32 cellular contexts compared by ENCODE assay signal in genomic region chr3:48422691-48423090, GRCh38. TPM values are rescaled to one million over a fixed set of nuclear protein-coding genes. Genes with fewer than 3 reads are reported as not detected.
DNase-seq lines count a peak whose midpoint lies in the region; ATAC-seq and TF ChIP-seq lines count a peak whose summit lies in the region.
"Had no signal": no experiment of that assay in that cellular context is flagged by ENCODE, and none has a peak within 500 bp of the region (broad histone marks: within the 10 kb centered on the region; RNA-seq: fewer than 3 reads in every experiment).

No MANE protein-coding gene starts in this region.

- H3K27ac ChIP-seq in mammary epithelial cell (ENCODE audit: insufficient read depth, low read depth, low read length) (no peak overlapping the region), muscle layer of colon (ENCODE audit: low read depth, low read length) (peak overlapping the region; percentile 22), substantia nigra (ENCODE audit: low read depth, low read length, poor library complexity, severe bottlenecking) (peak overlapping the region; percentile 98)
- H3K27ac ChIP-seq: gastrocnemius medialis, hepatocyte, psoas muscle, SJSA1 had no signal

- intact Hi-C loops in mammary epithelial cell (cut with micrococcal nuclease) = no loop called here

- H3K4me3 ChIP-seq in HFF-Myc (replicated peaks; ENCODE audit: low read depth, low read length) = no peak overlapping the region
- no peak overlapping the region for H3K4me3 ChIP-seq in mammary epithelial cell (replicated peaks in 1 of 3; ENCODE audit: insufficient read depth in 1 of 3, low read depth in 2 of 3, low read length in 3 of 3)
- H3K4me3 ChIP-seq in muscle layer of colon (ENCODE audit: low read depth in 1 of 2, low read length in 2 of 2) = no peak overlapping the region
- H3K4me3 ChIP-seq: gastrocnemius medialis, GM23338, hepatocyte, psoas muscle, SJSA1 had no signal

- H3K36me3 ChIP-seq in mammary epithelial cell (ENCODE audit: insufficient read depth, low read length) (peaks cover 6% of the 10 kb centered on the region), muscle layer of colon (ENCODE audit: insufficient read depth, low read length) (peaks cover 36% of the 10 kb centered on the region)
- H3K36me3 ChIP-seq: gastrocnemius medialis, SJSA1 had no signal

- no peaks in the 10 kb centered on the region for H3K4me1 Mint-ChIP-seq in activated T-helper 17 cell treated with anti-CD3 and anti-CD28 coated beads, Interleukin-2, amount 50 U/mL, for 72 hours
- H3K4me1 Mint-ChIP-seq: activated CD4-positive, alpha-beta T cell treated with anti-CD3 and anti-CD28 coated beads for 36 hours had no signal

- 100% methylated on average over 2 of the region's 8 CpGs for WGBS in mammary epithelial cell (ENCODE audit: low coverage, missing lambda C conversion rate)

- in situ Hi-C loops in mammary epithelial cell (cut with MboI; ENCODE audit: low sequenced_read_pairs in 2 of 2) = no loop called here

- no peaks in the 10 kb centered on the region for H3K27me3 Mint-ChIP-seq in activated T-helper 17 cell treated with anti-CD3 and anti-CD28 coated beads, Interleukin-2, amount 50 U/mL, for 72 hours
- H3K27me3 Mint-ChIP-seq: activated CD4-positive, alpha-beta T cell treated with anti-CD3 and anti-CD28 coated beads for 36 hours had no signal

- H3K36me3 Mint-ChIP-seq in activated T-helper 17 cell treated with anti-CD3 and anti-CD28 coated beads, Interleukin-2, amount 50 U/mL, for 72 hours (ENCODE audit: low read depth) = no peaks in the 10 kb centered on the region
- H3K36me3 Mint-ChIP-seq: activated naive CD4-positive, alpha-beta T cell treated with anti-CD3 and anti-CD28 coated beads, Interleukin-2, amount 50 U/mL, for 72 hours; CD8-positive, alpha-beta T cell had no signal

- H3K4me2 ChIP-seq in mammary epithelial cell (ENCODE audit: insufficient read depth, low read depth, low read length) = peak overlapping the region; percentile 4
- H3K4me2 ChIP-seq: GM23338, hepatocyte had no signal

- CTCF ChIA-PET in mammary epithelial cell (lab: Charles Lee; ENCODE audit: low non-redundant PET) = interaction anchor here (0.7 kb wide), 2 partner anchors 14 to 17 kb away, joined by 3 to 5 read pairs; partner anchors contain the start of genes CCDC51 and TMA7

- H4K20me1 ChIP-seq in mammary epithelial cell (ENCODE audit: insufficient read depth, low read length) = peaks cover 2% of the 10 kb centered on the region

- no TSS peak for BruUV-seq in mammary epithelial cell (replicated peaks; lab: Mats Ljungman, UMichigan)

- TF ChIP-seq CTCF in HFF-Myc (IDR thresholded peaks at IDR 0.05; ENCODE audit: low read depth, low read length, missing control alignments) (peak; percentile 0), mammary epithelial cell (conservative IDR thresholded peaks at IDR 0.05 in 1 of 2, IDR thresholded peaks at IDR 0.05 in 1 of 2; ENCODE audit: extremely low read depth in 1 of 2, insufficient read depth in 1 of 2, low read depth in 1 of 2, low read length in 2 of 2) (no peak)

- peaks cover 58% of the 10 kb centered on the region for H3K4me1 ChIP-seq in mammary epithelial cell (ENCODE audit: insufficient read depth, low read length)
- H3K4me1 ChIP-seq in muscle layer of colon (ENCODE audit: insufficient read depth, low read length) = peaks cover 49% of the 10 kb centered on the region
- H3K4me1 ChIP-seq: psoas muscle, SJSA1 had no signal

- H3K9me3 ChIP-seq in mammary epithelial cell (replicated peaks; ENCODE audit: insufficient read depth, low read length) (no peaks in the 10 kb centered on the region), muscle layer of colon (ENCODE audit: low read length) (no peaks in the 10 kb centered on the region)
- H3K9me3 ChIP-seq: gastrocnemius medialis, psoas muscle, SJSA1 had no signal

- H3K79me2 ChIP-seq in mammary epithelial cell (ENCODE audit: insufficient read depth, low read length) = peaks cover 100% of the 10 kb centered on the region

- H3K9ac ChIP-seq in mammary epithelial cell (ENCODE audit: insufficient read depth, low read length) (no peak overlapping the region), muscle layer of colon (ENCODE audit: low read length) (no peak overlapping the region)

- H2AFZ ChIP-seq in mammary epithelial cell (ENCODE audit: low read depth, low read length) = no peak overlapping the region
- H2AFZ ChIP-seq: GM23338, hepatocyte had no signal

- no peaks in the 10 kb centered on the region for H3K9me3 Mint-ChIP-seq in activated T-helper 17 cell treated with anti-CD3 and anti-CD28 coated beads, Interleukin-2, amount 50 U/mL, for 72 hours
- H3K9me3 Mint-ChIP-seq: activated naive CD4-positive, alpha-beta T cell treated with anti-CD3 and anti-CD28 coated beads, Interleukin-2, amount 50 U/mL, for 72 hours; CD8-positive, alpha-beta T cell; dendritic cell treated with granulocyte-macrophage colony-stimulating factor and Interleukin-4, amounts not matched to agents 40 ng/mL and 50 ng/mL, for 4 days; HFFc6 had no signal

- ATAC-seq in HG03139 (IDR thresholded peaks at IDR 0.05; ENCODE audit: unreplicated experiment) = no peak
- ATAC-seq in activated T-helper 17 cell treated with anti-CD3 and anti-CD28 coated beads, Interleukin-2, amount 50 U/mL, for 72 hours (replicated peaks) = no peak
- ATAC-seq: activated CD4-positive, alpha-beta T cell treated with anti-CD3 and anti-CD28 coated beads for 36 hours; CD8-positive, alpha-beta T cell; gastrocnemius medialis had no signal

- DNase-seq in HFF-Myc (ENCODE audit: extremely low read depth, low read depth) (no peak), mammary epithelial cell (no peak), substantia nigra (lab: John Stamatoyannopoulos, UW) (no peak)
- no peak for DNase-seq in activated CD4-positive, alpha-beta T cell treated with anti-CD3 and anti-CD28 coated beads, Interleukin-2, amount 50 U/mL, for 4 hours
- DNase-seq: activated CD4-positive, alpha-beta T cell treated with anti-CD3 and anti-CD28 coated beads for 36 hours; activated CD8-positive, alpha-beta T cell treated with anti-CD3 and anti-CD28 coated beads, Interleukin-2, amount 10 ng/mL, durations not matched to agents 7 days and 5 days; activated effector memory CD4-positive, alpha-beta T cell treated with Interleukin-2 at 50 U/mL for 16 hours; aorta; CD8-positive, alpha-beta T cell; gastrocnemius medialis; HFFc6; mesenchymal stem cell; NCI-H1048; NCI-H1694 treated with DMSO at 0.1 percent for 48 hours; NCI-H2171; psoas muscle; stimulated activated CD4-positive, alpha-beta T cell treated with anti-CD3 and anti-CD28 coated beads, Interleukin-4, amount 100 ng/mL, for 24 hours; T-helper 9 cell had no signal

- dilution Hi-C loops in mammary epithelial cell (cut with HindIII; ENCODE audit: low sequenced_read_pairs) = no loop called here

- H3K27me3 ChIP-seq in mammary epithelial cell (ENCODE audit: insufficient read depth, low read length) (no peaks in the 10 kb centered on the region), muscle layer of colon (ENCODE audit: control insufficient read depth in 1 of 2, insufficient read depth in 2 of 2, low read length in 2 of 2) (no peaks in the 10 kb centered on the region)
- H3K27me3 ChIP-seq: gastrocnemius medialis, hepatocyte, SJSA1 had no signal

- no peak overlapping the region for H3K4me3 Mint-ChIP-seq in activated T-helper 17 cell treated with anti-CD3 and anti-CD28 coated beads, Interleukin-2, amount 50 U/mL, for 72 hours
- H3K4me3 Mint-ChIP-seq: activated CD4-positive, alpha-beta T cell treated with anti-CD3 and anti-CD28 coated beads for 36 hours; activated CD8-positive, alpha-beta T cell treated with anti-CD3 and anti-CD28 coated beads, Interleukin-2, amount 10 ng/mL, durations not matched to agents 7 days and 5 days; CD8-positive, alpha-beta T cell; dendritic cell treated with granulocyte-macrophage colony-stimulating factor and Interleukin-4, amounts not matched to agents 40 ng/mL and 50 ng/mL, for 4 days; GM23338; HFFc6 had no signal

- H3K27ac Mint-ChIP-seq in activated T-helper 17 cell treated with anti-CD3 and anti-CD28 coated beads, Interleukin-2, amount 50 U/mL, for 72 hours = no peak overlapping the region
- H3K27ac Mint-ChIP-seq: activated CD4-positive, alpha-beta T cell treated with anti-CD3 and anti-CD28 coated beads for 36 hours; activated CD8-positive, alpha-beta T cell treated with anti-CD3 and anti-CD28 coated beads, Interleukin-2, amount 10 ng/mL, durations not matched to agents 7 days and 5 days; CD8-positive, alpha-beta T cell; dendritic cell treated with granulocyte-macrophage colony-stimulating factor and Interleukin-4, amounts not matched to agents 40 ng/mL and 50 ng/mL, for 4 days; GM23338; HFFc6 had no signal

RNA-seq across cellular contexts. Expression of gene PLXNB1, which starts 7.2 kb away (rescaled TPM):
- total RNA-seq in mammary epithelial cell = 100 to 1,000 TPM; 163 to 195 TPM
- 100 TPM for polyA plus RNA-seq in mammary epithelial cell
- polyA minus RNA-seq in mammary epithelial cell = 205 TPM
- 1 to 10 TPM; 3.5 to 3.8 TPM for total RNA-seq in activated T-helper 17 cell treated with anti-CD3 and anti-CD28 coated beads, Interleukin-2, amount 50 U/mL, for 72 hours

RNA-seq across cellular contexts. Expression of gene CCDC51, which starts 17.2 kb away (rescaled TPM):
- total RNA-seq in mammary epithelial cell = 10 to 100 TPM; 25.6 to 27.3 TPM
- polyA plus RNA-seq in mammary epithelial cell = 46.3 TPM
- polyA minus RNA-seq in mammary epithelial cell = 13.6 TPM
- total RNA-seq in activated T-helper 17 cell treated with anti-CD3 and anti-CD28 coated beads, Interleukin-2, amount 50 U/mL, for 72 hours = 10 to 100 TPM; 15.5 to 28.4 TPM

RNA-seq across cellular contexts. Expression of gene TMA7, which starts 17.4 kb away (rescaled TPM):
- total RNA-seq in mammary epithelial cell = 100 to 1,000 TPM in 1 of 2 donors, 10 to 100 TPM in 1; 80.5 to 270 TPM
- polyA plus RNA-seq in mammary epithelial cell = 224 TPM
- 32.7 TPM for polyA minus RNA-seq in mammary epithelial cell
- total RNA-seq in activated T-helper 17 cell treated with anti-CD3 and anti-CD28 coated beads, Interleukin-2, amount 50 U/mL, for 72 hours = 100 to 1,000 TPM; 181 to 328 TPM

RNA-seq across cellular contexts. Expression of gene ATRIP, which starts 23.8 kb away (rescaled TPM):
- 10 to 100 TPM in 1 of 2 donors, 1 to 10 TPM in 1; 7.2 to 13.2 TPM for total RNA-seq in mammary epithelial cell
- polyA plus RNA-seq in mammary epithelial cell = 11.7 TPM
- 10.1 TPM for polyA minus RNA-seq in mammary epithelial cell
- total RNA-seq in activated T-helper 17 cell treated with anti-CD3 and anti-CD28 coated beads, Interleukin-2, amount 50 U/mL, for 72 hours = 10 to 100 TPM; 10.5 to 14.9 TPM

RNA-seq across cellular contexts. Expression of gene FBXW12, which starts 50.7 kb away (rescaled TPM):
- total RNA-seq in mammary epithelial cell = not detected
- polyA plus RNA-seq in mammary epithelial cell = not detected
- not detected for polyA minus RNA-seq in mammary epithelial cell
- not detected for total RNA-seq in activated T-helper 17 cell treated with anti-CD3 and anti-CD28 coated beads, Interleukin-2, amount 50 U/mL, for 72 hours
- total RNA-seq: activated CD8-positive, alpha-beta T cell treated with anti-CD3 and anti-CD28 coated beads, Interleukin-2, amount 10 ng/mL, durations not matched to agents 7 days and 5 days; activated naive CD4-positive, alpha-beta T cell treated with anti-CD3 and anti-CD28 coated beads, Interleukin-2, amount 50 U/mL, for 72 hours; aorta; cardiac septum; CD8-positive, alpha-beta T cell; Daoy; fibroblast of lung; gastrocnemius medialis; GM23338; hepatocyte; HFFc6; HT-29; NCI-H460; psoas muscle; SJSA1 had no signal
- polyA plus RNA-seq: aorta, hepatocyte, urinary bladder had no signal

Comparison
In these comparisons a context has a peak if more than half of its experiments do, and no peak if none do; other contexts are left out.
1. RNA of gene PLXNB1, which starts 7.2 kb away (total RNA-seq): 163 to 195 TPM in mammary epithelial cell; 3.5 to 3.8 TPM in activated T-helper 17 cell treated with anti-CD3 and anti-CD28 coated beads, Interleukin-2, amount 50 U/mL, for 72 hours; every median in the first group is over 10 times any median in the second.